Comparison of ENCODE assay signal across 8 cellular contexts in the genomic region with DNA sequence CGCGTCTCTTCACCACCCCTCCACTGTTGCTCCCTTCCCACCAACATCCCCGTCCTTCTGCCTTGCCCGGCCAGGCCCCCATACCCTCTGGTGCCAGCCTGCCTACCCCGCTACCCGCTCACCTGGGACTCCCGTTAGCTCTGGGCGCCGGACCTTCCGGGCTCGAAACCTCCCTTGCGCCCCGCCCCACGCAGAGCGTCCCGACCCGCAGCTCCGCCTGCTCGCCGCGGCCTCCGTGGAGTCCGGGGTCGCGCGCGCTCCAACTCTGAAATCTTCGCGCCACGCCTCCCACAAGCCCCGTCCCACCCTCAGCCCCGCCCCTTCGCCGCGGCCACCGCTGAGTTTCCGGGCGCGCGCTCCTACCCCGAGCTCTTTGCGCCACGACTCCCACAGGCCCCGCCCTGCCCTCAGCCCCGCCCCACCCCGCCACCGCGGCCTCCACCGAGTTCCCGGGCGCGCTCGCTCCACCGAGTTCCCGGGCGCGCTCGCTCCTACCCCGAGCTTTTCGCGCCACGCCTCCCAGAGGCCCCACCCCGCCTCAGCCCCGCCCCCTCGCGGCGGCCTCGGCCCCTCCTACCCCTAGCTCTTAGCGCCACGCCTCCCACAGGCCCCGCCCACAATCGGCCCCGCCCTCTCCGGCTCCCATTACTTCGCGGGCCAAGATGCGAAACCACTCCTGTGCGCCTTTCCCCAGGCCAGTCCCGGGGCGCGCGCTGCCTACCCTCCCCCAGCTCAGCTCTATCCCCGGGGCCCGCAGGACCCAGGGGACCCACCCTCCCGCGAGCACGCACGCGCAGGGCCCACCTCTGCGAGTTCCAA.
DNase-seq lines count a peak whose midpoint lies in the region; ATAC-seq, FAIRE-seq and TF ChIP-seq lines count a peak whose summit lies in the region.

A gene (minus strand): TSS at position 267 of the 819 bp plus-strand sequence. CDS start 5,617 bp downstream, outside the sequence.

- peak; percentile 82 for TF ChIP-seq POLR2A in H54 (IDR thresholded peaks at IDR 0.05; ENCODE audit: low read depth, low read length)

- peak; percentile 90 for DNase-seq in ELF-1 (ENCODE audit: low read depth, low spot score)
- peak; percentile 86 for DNase-seq in H54 (ENCODE audit: insufficient read length, low spot score)
- peak; percentile 93 for DNase-seq in LoVo (ENCODE audit: low spot score)
- DNase-seq in RWPE1 (ENCODE audit: low spot score) = peak; percentile 96
- DNase-seq in activated T-helper 9 cell treated with anti-CD3 and anti-CD28 coated beads, Interleukin-2, amount 50 U/mL, for 16 hours (ENCODE audit: low read depth) = peak; percentile 98
- DNase-seq in fibroblast of peridontal ligament (ENCODE audit: extremely low read depth) = peak; percentile 94
- DNase-seq in stimulated activated naive CD8-positive, alpha-beta T cell treated with anti-CD3 and anti-CD28 coated beads, Interleukin-15, Interleukin-2, amounts not matched to agents 100 U/mL and 50 U/mL, for 24 hours = peak; percentile 99

- FAIRE-seq in H54 (lab: Jason Lieb, UNC) = no peak

- CTCF ChIA-PET in RWPE1 (lab: Yijun Ruan, JAX) = interaction anchor here (0.9 to 1.3 kb wide), 3 partner anchors 14 to 76 kb away, joined by 3 read pairs; no protein-coding TSS in a partner anchor

- POLR2A ChIA-PET in RWPE1 (lab: Yijun Ruan, JAX; ENCODE audit: low non-redundant PET) = interaction anchor here (0.9 kb wide), 2 partner anchors 56 to 107 kb away, joined by 3 to 4 read pairs; a partner anchor contains a TSS

- H3K36me3 Mint-ChIP-seq in nephron (ENCODE audit: low read depth) = peaks cover 17% of the 10 kb centered on the region

- peak; percentile 90 for ATAC-seq in stimulated activated naive CD8-positive, alpha-beta T cell treated with anti-CD3 and anti-CD28 coated beads, Interleukin-15, Interleukin-2, amounts not matched to agents 100 U/mL and 50 U/mL, for 24 hours

- peaks cover 3% of the 10 kb centered on the region for H3K27me3 Mint-ChIP-seq in nephron (ENCODE audit: low read depth)

- peak within 1 kb of the TSS; percentile 90 for H3K27ac ChIP-seq in RWPE1

- H3K4me1 Mint-ChIP-seq in nephron = peaks cover 54% of the 10 kb centered on the region

- TF ChIP-seq CTCF in RWPE1 (conservative IDR thresholded peaks at IDR 0.05; ENCODE audit: low read depth) (no peak), nephron (IDR thresholded peaks at IDR 0.05; ENCODE audit: unreplicated experiment in 3 of 3) (no peak)

- no peaks in the 10 kb centered on the region for H3K9me3 Mint-ChIP-seq in nephron

- peak within 1 kb of the TSS; percentile 84 to 97 (median 93) for H3K27ac Mint-ChIP-seq in nephron

- peak within 1 kb of the TSS; percentile 95 to 96 (median 95) for H3K4me3 Mint-ChIP-seq in nephron

Comparison
In these comparisons a context has a peak if more than half of its experiments do, and no peak if none do; other contexts are left out.
1. Peak in every context shown above with its lines: DNase-seq, ATAC-seq and H3K27ac ChIP-seq.